Comparison of ENCODE assay signal across 16 cellular contexts in genomic region chr5:108303611-108304010, GRCh38.
DNase-seq lines count a peak whose midpoint lies in the region; ATAC-seq, FAIRE-seq and TF ChIP-seq lines count a peak whose summit lies in the region.
"Had no signal": no experiment of that assay in that cellular context is flagged by ENCODE, and none has a peak within 500 bp of the region (broad histone marks: within the 10 kb centered on the region; RNA-seq: fewer than 3 reads in every experiment).

No MANE protein-coding gene starts in this region.

- H3K27me3 ChIP-seq in RWPE2 (ENCODE audit: insufficient read depth, poor library complexity, severe bottlenecking) (no peaks in the 10 kb centered on the region), bronchial epithelial cell (ENCODE audit: control insufficient read depth, insufficient read depth, low read length) (no peaks in the 10 kb centered on the region)
- H3K27me3 ChIP-seq: BLaER1 treated with 17β-estradiol and CSF1 and Interleukin-3, amounts not matched to agents 10 nM and 100 nM had no signal

- no peaks in the 10 kb centered on the region; the same call in 1 of the 2 replicates for H3K36me3 ChIP-seq in RWPE2 (ENCODE audit: low read depth)
- H3K36me3 ChIP-seq in bronchial epithelial cell (ENCODE audit: control insufficient read depth, insufficient read depth, low read length), result no peaks in the 10 kb centered on the region
- H3K36me3 ChIP-seq: BLaER1 treated with 17β-estradiol and CSF1 and Interleukin-3, amounts not matched to agents 10 nM and 100 nM had no signal

- FAIRE-seq in bronchial epithelial cell (lab: Jason Lieb, UNC), result no peak
- FAIRE-seq: GM18507 had no signal

- H3K4me1 ChIP-seq in RWPE2 (ENCODE audit: insufficient read depth, poor library complexity, severe bottlenecking), result peaks cover 14% of the 10 kb centered on the region
- H3K4me1 ChIP-seq: BLaER1 treated with 17β-estradiol and CSF1 and Interleukin-3, amounts not matched to agents 10 nM and 100 nM had no signal

- no peak for TF ChIP-seq CTCF in RWPE2 (IDR thresholded peaks at IDR 0.05; ENCODE audit: poor library complexity, severe bottlenecking)
- no peak for TF ChIP-seq CTCF in bronchial epithelial cell (IDR thresholded peaks at IDR 0.05; ENCODE audit: insufficient read depth, low read length, severe bottlenecking)

- peak; percentile 53; the same call in 2 of the 3 replicates for ATAC-seq in RWPE2 (ENCODE audit: low read depth)
- ATAC-seq in GM19452 (IDR thresholded peaks at IDR 0.05; ENCODE audit: unreplicated experiment), result no peak
- ATAC-seq: GM23338 had no signal

- no peak overlapping the region for H3K4me3 ChIP-seq in RWPE2 (ENCODE audit: severe bottlenecking)
- H3K4me3 ChIP-seq in bronchial epithelial cell (ENCODE audit: low read depth, low read length), result no peak overlapping the region
- H3K4me3 ChIP-seq: BLaER1 treated with 17β-estradiol and CSF1 and Interleukin-3, amounts not matched to agents 10 nM and 100 nM; GM12878; GM23338 had no signal

- no peak overlapping the region for H3K27ac ChIP-seq in RWPE2 (ENCODE audit: poor library complexity, severe bottlenecking)
- H3K27ac ChIP-seq: BLaER1 treated with 17β-estradiol and CSF1 and Interleukin-3, amounts not matched to agents 10 nM and 100 nM had no signal

- DNase-seq in ELR (ENCODE audit: low read depth) (peak; percentile 54), HCEC 1CT (peak; percentile 31), RWPE2 (ENCODE audit: low spot score) (no peak), bronchial epithelial cell (ENCODE audit: low read depth) (peak; percentile 56), OCI-M2 (lab: John Stamatoyannopoulos, UW; ENCODE audit: unreplicated experiment) (no peak)
- DNase-seq in stimulated activated CD4-positive, alpha-beta T cell treated with anti-CD3 and anti-CD28 coated beads, Interleukin-1b, Interleukin-23, amount 100 ng/mL, for 48 hours, result no peak
- DNase-seq in stimulated activated naive CD4-positive, alpha-beta T cell (lab: John Stamatoyannopoulos, UW), result no peak
- DNase-seq: ACHN; CD4-positive, CD25-positive, alpha-beta regulatory T cell; DMS53; H7 had no signal

- no peaks in the 10 kb centered on the region for H3K9me3 ChIP-seq in RWPE2 (ENCODE audit: severe bottlenecking)
- H3K9me3 ChIP-seq: BLaER1 treated with 17β-estradiol and CSF1 and Interleukin-3, amounts not matched to agents 10 nM and 100 nM had no signal

Comparison
In these comparisons a context has a peak if more than half of its experiments do, and no peak if none do; other contexts are left out.
1. DNase-seq: peak in ELR (single experiment), HCEC 1CT (single experiment) and bronchial epithelial cell (single experiment); none in RWPE2 (single experiment), OCI-M2 (single experiment), stimulated activated CD4-positive, alpha-beta T cell treated with anti-CD3 and anti-CD28 coated beads, Interleukin-1b, Interleukin-23, amount 100 ng/mL, for 48 hours (single experiment) and stimulated activated naive CD4-positive, alpha-beta T cell (0 of 6).